In the genomic region with DNA sequence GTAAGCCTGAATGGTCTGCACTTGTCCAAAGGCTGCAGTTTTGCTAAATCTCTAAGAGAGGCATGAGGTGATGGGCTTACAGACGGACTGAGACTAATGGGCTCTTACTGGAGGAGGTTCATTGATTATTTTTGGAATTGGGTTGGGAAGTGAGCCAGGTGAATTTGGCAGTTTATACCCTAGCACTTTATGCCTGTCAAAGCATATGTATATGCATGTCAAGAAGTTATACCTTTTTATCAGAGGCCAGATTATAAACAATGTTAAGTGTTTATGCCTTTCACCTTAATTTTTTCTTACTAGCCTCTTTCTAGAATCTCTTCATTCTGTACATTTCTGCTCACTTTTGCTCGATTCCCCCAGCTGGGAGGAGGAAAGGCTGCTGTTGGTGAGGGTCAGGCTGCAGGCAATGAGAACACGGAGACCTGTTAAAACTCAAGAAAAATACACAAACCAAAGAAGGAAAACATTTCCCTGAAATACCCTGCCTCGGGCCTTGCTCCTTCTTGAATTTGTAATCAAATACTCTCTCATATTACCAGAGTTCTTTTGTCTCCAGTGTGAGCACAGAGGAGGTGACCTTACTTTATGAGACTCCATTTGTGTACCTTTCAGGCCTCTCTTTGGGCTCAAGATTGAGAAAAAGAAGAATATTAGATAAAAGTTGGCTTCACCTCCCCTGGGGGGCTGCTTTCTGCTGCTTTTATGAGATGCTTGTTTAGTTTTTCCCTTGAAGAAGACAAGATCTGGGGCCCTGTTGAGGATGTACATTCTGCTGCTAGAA, we compare ENCODE assay signal across 1 cellular context.
TF ChIP-seq lines count a peak whose summit lies in the region.

No MANE protein-coding gene starts in this region.

TF ChIP-seq in HepG2, 621 proteins besides CTCF, POLR2A, EP300 and RAD21:
- TF ChIP-seq RBFOX2 (IDR thresholded peaks at IDR 0.05; ENCODE audit: low read depth, low read length) (0 out of 2 replicates have a peak, but pooled peaks have one; percentile 25), ZNF160 (CRISPR knock-in tag; IDR thresholded peaks at IDR 0.05) (no peak)
